Comparison of ENCODE assay signal across 8 cellular contexts in the genomic region with DNA sequence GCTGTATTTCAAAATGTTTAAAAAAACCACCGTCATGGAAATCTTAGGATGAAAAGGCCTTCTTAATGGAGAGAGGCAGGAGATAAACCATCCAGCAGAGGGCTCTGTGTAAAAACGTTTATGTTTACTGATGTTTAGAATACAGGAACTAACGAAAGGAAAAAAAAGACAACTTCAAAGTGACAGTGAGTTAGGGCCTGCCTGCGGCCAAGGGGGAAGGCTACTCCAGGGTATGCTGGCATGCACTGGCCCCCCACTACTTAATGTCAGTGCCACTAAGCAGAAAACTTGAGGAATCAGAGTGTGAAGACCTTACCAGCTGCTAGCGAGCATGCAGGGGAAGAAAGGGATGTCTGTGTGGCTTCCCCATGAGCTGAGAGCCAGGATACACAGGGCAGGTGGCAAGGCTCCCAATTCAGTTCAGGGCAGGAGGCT. TPM values are rescaled to one million over a fixed set of nuclear protein-coding genes. Genes with fewer than 3 reads are reported as not detected.
DNase-seq lines count a peak whose midpoint lies in the region; ATAC-seq and TF ChIP-seq lines count a peak whose summit lies in the region.

No MANE protein-coding gene starts in this region.

- CTCF ChIA-PET in GM10248 (lab: Yijun Ruan, JAX), result interaction anchor here (0.9 to 2.1 kb wide), 8 partner anchors 9 to 445 kb away, joined by 3 to 9 read pairs (median 4); a partner anchor contains a TSS
- CTCF ChIA-PET in activated CD4-positive, alpha-beta T cell treated with anti-CD3 and anti-CD28 coated beads, Interleukin-2, amount 10 ng/mL, durations not matched to agents 7 days and 5 days (lab: Charles Lee), result interaction anchor here (0.7 to 3.5 kb wide), 10 partner anchors 9 to 445 kb away, joined by 3 to 19 read pairs (median 3); a partner anchor contains a TSS

- no peaks in the 10 kb centered on the region for H4K20me1 ChIP-seq in KMS-11 (ENCODE audit: insufficient read depth)

- no peaks in the 10 kb centered on the region for H3K27me3 Mint-ChIP-seq in activated CD4-positive, alpha-beta T cell treated with anti-CD3 and anti-CD28 coated beads, Interleukin-2, amount 10 ng/mL, durations not matched to agents 7 days and 5 days

- no peak overlapping the region for H3K9ac ChIP-seq in KMS-11

- H3K27ac Mint-ChIP-seq in activated CD4-positive, alpha-beta T cell treated with anti-CD3 and anti-CD28 coated beads, Interleukin-2, amount 10 ng/mL, durations not matched to agents 7 days and 5 days, result peak overlapping the region; percentile 97

- H3K36me3 Mint-ChIP-seq in activated CD4-positive, alpha-beta T cell treated with anti-CD3 and anti-CD28 coated beads, Interleukin-2, amount 10 ng/mL, durations not matched to agents 7 days and 5 days (ENCODE audit: low read depth), result peaks cover 23% of the 10 kb centered on the region

- peaks cover 3% of the 10 kb centered on the region for H3K9me3 Mint-ChIP-seq in activated CD4-positive, alpha-beta T cell treated with anti-CD3 and anti-CD28 coated beads, Interleukin-2, amount 10 ng/mL, durations not matched to agents 7 days and 5 days

- H3K4me2 ChIP-seq in KMS-11, result no peak overlapping the region

- H3K27me3 ChIP-seq in KMS-11 (ENCODE audit: insufficient read depth, low read depth) (no peaks in the 10 kb centered on the region), foreskin keratinocyte (no peaks in the 10 kb centered on the region)

- no peaks in the 10 kb centered on the region for H3K4me1 ChIP-seq in KMS-11 (ENCODE audit: low read depth, poor library complexity, severe bottlenecking)
- H3K4me1 ChIP-seq in foreskin keratinocyte, result no peaks in the 10 kb centered on the region

- ATAC-seq in foreskin keratinocyte (peak; percentile 35), GM21526 (IDR thresholded peaks at IDR 0.05; ENCODE audit: low FRiP score, unreplicated experiment) (no peak)

- H3K4me3 ChIP-seq in KMS-11 (IDR thresholded peaks at IDR 0.05; ENCODE audit: insufficient read depth, low read depth, low read length), result no peak overlapping the region

- POLR2A ChIA-PET in GM10248 (lab: Yijun Ruan, JAX), result no interaction called here
- POLR2A ChIA-PET in activated CD4-positive, alpha-beta T cell treated with anti-CD3 and anti-CD28 coated beads, Interleukin-2, amount 10 ng/mL, durations not matched to agents 7 days and 5 days (lab: Charles Lee), result no interaction called here

- peak; percentile 73 for TF ChIP-seq CTCF in 22Rv1 (IDR thresholded peaks at IDR 0.05)
- TF ChIP-seq CTCF in GM10248 (IDR thresholded peaks at IDR 0.05; ENCODE audit: control extremely low read depth, extremely low read depth, low read depth, missing control alignments), result peak; percentile 19
- 0 out of 2 replicates have a peak, but pooled peaks have one; percentile 18 for TF ChIP-seq CTCF in KMS-11 (conservative IDR thresholded peaks at IDR 0.05; ENCODE audit: low read depth, low read length)
- TF ChIP-seq CTCF in foreskin keratinocyte (conservative IDR thresholded peaks at IDR 0.05), result peak; percentile 61

- no peaks in the 10 kb centered on the region for H3K79me2 ChIP-seq in KMS-11 (ENCODE audit: insufficient read depth, low read depth)

- no peak overlapping the region for H3K27ac ChIP-seq in 22Rv1
- H3K27ac ChIP-seq in KMS-11, result no peak overlapping the region
- no peak overlapping the region for H3K27ac ChIP-seq in foreskin keratinocyte

- peaks cover 13% of the 10 kb centered on the region for H3K4me1 Mint-ChIP-seq in activated CD4-positive, alpha-beta T cell treated with anti-CD3 and anti-CD28 coated beads, Interleukin-2, amount 10 ng/mL, durations not matched to agents 7 days and 5 days

- DNase-seq in GM10248 (ENCODE audit: extremely low spot score) (no peak), foreskin keratinocyte (no peak), smooth muscle cell of the brain vasculature (ENCODE audit: low read depth, low spot score) (peak; percentile 12), T-helper 9 cell (no peak)
- DNase-seq in activated CD4-positive, alpha-beta T cell treated with anti-CD3 and anti-CD28 coated beads, Interleukin-2, amount 10 ng/mL, durations not matched to agents 7 days and 5 days, result peak; percentile 58

- H3K4me3 Mint-ChIP-seq in activated CD4-positive, alpha-beta T cell treated with anti-CD3 and anti-CD28 coated beads, Interleukin-2, amount 10 ng/mL, durations not matched to agents 7 days and 5 days, result peak overlapping the region; percentile 5

- H2AFZ ChIP-seq in KMS-11 (ENCODE audit: low read depth), result no peak overlapping the region

- H3K36me3 ChIP-seq in KMS-11 (ENCODE audit: insufficient read depth), result no peaks in the 10 kb centered on the region

RNA-seq across cellular contexts. Expression of a gene that starts 47.7 kb away (rescaled TPM):
- 1 to 10 TPM; 7.8 to 8.8 TPM for total RNA-seq in activated CD4-positive, alpha-beta T cell treated with anti-CD3 and anti-CD28 coated beads, Interleukin-2, amount 10 ng/mL, durations not matched to agents 7 days and 5 days
- total RNA-seq in foreskin keratinocyte, result 3.4 and 3.6 TPM in 2 replicates
- polyA plus RNA-seq in foreskin keratinocyte, result 2.2 and 2.6 TPM in 2 replicates

Comparison
In these comparisons a context has a peak if more than half of its experiments do, and no peak if none do; other contexts are left out.
1. CTCF ChIP-seq: peak in every context shown above with its lines; median percentile 73 in 22Rv1; 61 in foreskin keratinocyte; 19 in GM10248; 18 in KMS-11.
2. DNase-seq: peak in activated CD4-positive, alpha-beta T cell treated with anti-CD3 and anti-CD28 coated beads, Interleukin-2, amount 10 ng/mL, durations not matched to agents 7 days and 5 days (single experiment) and smooth muscle cell of the brain vasculature (single experiment); none in GM10248 (single experiment), foreskin keratinocyte (0 of 2) and T-helper 9 cell (single experiment).